ENCODE assay signal across 1 cellular context in the genomic region with DNA sequence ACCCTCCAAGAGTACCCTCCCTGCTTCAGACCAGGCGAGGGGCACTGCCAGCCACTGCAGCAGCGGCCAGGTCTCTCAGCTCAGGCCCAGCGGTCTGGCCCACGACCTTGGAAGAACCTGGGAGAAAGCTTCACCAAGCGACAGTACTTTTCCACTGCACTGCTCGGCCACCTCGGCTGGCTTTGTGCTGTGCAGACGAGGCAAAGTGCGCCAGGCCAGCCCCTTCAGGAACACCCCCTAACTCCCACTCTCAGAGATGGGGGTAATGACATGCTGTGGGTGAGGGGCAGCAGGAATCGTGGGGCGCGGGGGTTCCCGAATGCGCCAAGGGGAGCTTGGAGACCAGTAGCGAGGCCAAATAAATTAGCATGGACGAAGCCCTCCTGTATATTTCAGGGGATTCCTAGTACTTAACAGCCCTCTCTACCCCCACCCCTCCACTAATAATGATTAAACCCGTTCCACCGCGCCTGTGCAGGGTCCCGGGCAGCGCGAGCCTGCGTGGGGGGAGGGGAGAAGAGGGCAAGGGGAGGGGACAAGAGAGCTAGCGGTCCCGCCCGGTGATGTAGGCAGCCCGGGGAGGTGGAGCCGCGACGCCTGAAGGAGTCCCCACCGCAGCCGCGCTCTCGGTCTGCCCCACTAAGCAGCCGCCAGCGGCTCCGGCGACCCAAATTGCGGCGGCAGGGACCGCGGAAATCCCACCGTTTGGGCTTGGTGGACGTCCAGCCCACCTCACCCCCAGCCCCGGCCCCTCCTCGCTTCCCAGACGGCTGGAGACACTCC.
A peak's percentile ranks its signal among the peaks of the same experiment; 100 is the strongest.
TF ChIP-seq lines count a peak whose summit lies in the region.

A gene with protein sequence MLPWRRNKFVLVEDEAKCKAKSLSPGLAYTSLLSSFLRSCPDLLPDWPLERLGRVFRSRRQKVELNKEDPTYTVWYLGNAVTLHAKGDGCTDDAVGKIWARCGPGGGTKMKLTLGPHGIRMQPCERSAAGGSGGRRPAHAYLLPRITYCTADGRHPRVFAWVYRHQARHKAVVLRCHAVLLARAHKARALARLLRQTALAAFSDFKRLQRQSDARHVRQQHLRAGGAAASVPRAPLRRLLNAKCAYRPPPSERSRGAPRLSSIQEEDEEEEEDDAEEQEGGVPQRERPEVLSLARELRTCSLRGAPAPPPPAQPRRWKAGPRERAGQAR (plus strand): TSS at position 629 of the 783 bp plus-strand sequence. CDS start 401 bp downstream, outside the sequence.

TF ChIP-seq in H1, 55 proteins besides CTCF, POLR2A, EP300 and RAD21:
- no peak for TF ChIP-seq POLR2AphosphoS5 (IDR thresholded peaks at IDR 0.05; ENCODE audit: low read depth, low read length)
- no peak for TF ChIP-seq SIRT6 (IDR thresholded peaks at IDR 0.05; ENCODE audit: low read length)
- TF ChIP-seq KDM4A (IDR thresholded peaks at IDR 0.05; ENCODE audit: low read depth, low read length, severe bottlenecking): peak; percentile 4
- TF ChIP-seq, protein P1, sequence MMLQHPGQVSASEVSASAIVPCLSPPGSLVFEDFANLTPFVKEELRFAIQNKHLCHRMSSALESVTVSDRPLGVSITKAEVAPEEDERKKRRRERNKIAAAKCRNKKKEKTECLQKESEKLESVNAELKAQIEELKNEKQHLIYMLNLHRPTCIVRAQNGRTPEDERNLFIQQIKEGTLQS (IDR thresholded peaks at IDR 0.05; ENCODE audit: insufficient read depth, low read depth, low read length): no peak
- TF ChIP-seq, protein P2, sequence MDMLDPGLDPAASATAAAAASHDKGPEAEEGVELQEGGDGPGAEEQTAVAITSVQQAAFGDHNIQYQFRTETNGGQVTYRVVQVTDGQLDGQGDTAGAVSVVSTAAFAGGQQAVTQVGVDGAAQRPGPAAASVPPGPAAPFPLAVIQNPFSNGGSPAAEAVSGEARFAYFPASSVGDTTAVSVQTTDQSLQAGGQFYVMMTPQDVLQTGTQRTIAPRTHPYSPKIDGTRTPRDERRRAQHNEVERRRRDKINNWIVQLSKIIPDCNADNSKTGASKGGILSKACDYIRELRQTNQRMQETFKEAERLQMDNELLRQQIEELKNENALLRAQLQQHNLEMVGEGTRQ (IDR thresholded peaks at IDR 0.05; ENCODE audit: low read length): no peak
- TF ChIP-seq TAF1 (IDR thresholded peaks at IDR 0.05; ENCODE audit: low read depth, low read length): peak; percentile 40; the same call in 1 of the 2 replicates
- TF ChIP-seq CREB1 (IDR thresholded peaks at IDR 0.05): peak; percentile 38
- TF ChIP-seq GTF2F1 (IDR thresholded peaks at IDR 0.05; ENCODE audit: borderline replicate concordance, low read depth, low read length): no peak
- TF ChIP-seq, protein P3, sequence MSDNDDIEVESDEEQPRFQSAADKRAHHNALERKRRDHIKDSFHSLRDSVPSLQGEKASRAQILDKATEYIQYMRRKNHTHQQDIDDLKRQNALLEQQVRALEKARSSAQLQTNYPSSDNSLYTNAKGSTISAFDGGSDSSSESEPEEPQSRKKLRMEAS (IDR thresholded peaks at IDR 0.05): no peak
- TF ChIP-seq BACH1 (IDR thresholded peaks at IDR 0.05; ENCODE audit: low read length): peak; percentile 18; the same call in 1 of the 2 replicates
- TF ChIP-seq TEAD4 (IDR thresholded peaks at IDR 0.05; ENCODE audit: low read depth, low read length): no peak
- TF ChIP-seq SIN3A (conservative IDR thresholded peaks at IDR 0.05 in 1 of 2, IDR thresholded peaks at IDR 0.05 in 1 of 2; ENCODE audit: low read depth in 1 of 2, low read length in 2 of 2): no peak
- no peak for TF ChIP-seq FOSL1 (IDR thresholded peaks at IDR 0.05; ENCODE audit: insufficient read depth, low read depth, low read length)
- TF ChIP-seq TBP (IDR thresholded peaks at IDR 0.05; ENCODE audit: low read depth, low read length): 0 out of 2 replicates have a peak, but pooled peaks have one; percentile 39
- no peak for TF ChIP-seq RFX5 (IDR thresholded peaks at IDR 0.05; ENCODE audit: borderline replicate concordance, low read depth, low read length)
- no peak for TF ChIP-seq NRF1 (IDR thresholded peaks at IDR 0.05; ENCODE audit: low read depth, low read length)
